Comparison of ENCODE assay signal across 33 cellular contexts in genomic region chr2:123036300-123036699, GRCh38.
DNase-seq lines count a peak whose midpoint lies in the region; ATAC-seq, FAIRE-seq and TF ChIP-seq lines count a peak whose summit lies in the region.
"Had no signal": no experiment of that assay in that cellular context is flagged by ENCODE, and none has a peak within 500 bp of the region (broad histone marks: within the 10 kb centered on the region; RNA-seq: fewer than 3 reads in every experiment).

No MANE protein-coding gene starts in this region.

- H3K27me3 ChIP-seq in spleen (replicated peaks in 1 of 7) (no peaks in the 10 kb centered on the region), psoas muscle (ENCODE audit: insufficient read depth in 3 of 3, low read length in 2 of 3) (no peaks in the 10 kb centered on the region), H7 (ENCODE audit: control insufficient read depth, insufficient read depth, low read length) (no peaks in the 10 kb centered on the region), tibial nerve (no peaks in the 10 kb centered on the region)
- H3K27me3 ChIP-seq: BE2C; BLaER1; BLaER1 treated with 17β-estradiol and CSF1 and Interleukin-3, amounts not matched to agents 10 nM and 100 nM had no signal

- H3K9me3 ChIP-seq in kidney (ENCODE audit: control insufficient read depth in 1 of 2, low read length in 2 of 2) (peaks cover 0 to 9% of the 10 kb centered on the region in 2 donors), spleen (peaks cover 0 to 45% (median 32%) of the 10 kb centered on the region in 8 donors), psoas muscle (peaks cover 6% of the 10 kb centered on the region), tibial nerve (peaks cover 0 to 21% (median 0%) of the 10 kb centered on the region in 4 donors)
- H3K9me3 ChIP-seq: A549; BE2C; BLaER1; BLaER1 treated with 17β-estradiol and CSF1 and Interleukin-3, amounts not matched to agents 10 nM and 100 nM; Caco-2 had no signal

- H3K4me1 ChIP-seq in kidney (ENCODE audit: control insufficient read depth in 1 of 2, insufficient read depth in 1 of 2, low read depth in 1 of 2, low read length in 2 of 2) (no peaks in the 10 kb centered on the region), spleen (no peaks in the 10 kb centered on the region), psoas muscle (no peaks in the 10 kb centered on the region), tibial nerve (no peaks in the 10 kb centered on the region)
- H3K4me1 ChIP-seq: A549; BE2C; BLaER1; BLaER1 treated with 17β-estradiol and CSF1 and Interleukin-3, amounts not matched to agents 10 nM and 100 nM; Caco-2 had no signal

- TF ChIP-seq POLR2A in spleen (IDR thresholded peaks at IDR 0.05), result no peak
- TF ChIP-seq POLR2A in tibial nerve (IDR thresholded peaks at IDR 0.05), result no peak

- TF ChIP-seq CTCF in kidney (IDR thresholded peaks at IDR 0.05; ENCODE audit: borderline replicate concordance, extremely low read depth, insufficient read depth) (no peak), spleen (IDR thresholded peaks at IDR 0.05 in 8 of 11, conservative IDR thresholded peaks at IDR 0.05 in 3 of 11) (no peak), psoas muscle (IDR thresholded peaks at IDR 0.05) (no peak), tibial nerve (IDR thresholded peaks at IDR 0.05) (no peak)

- H3K27ac ChIP-seq in kidney (ENCODE audit: low read depth in 2 of 2, low read length in 2 of 2), result no peak overlapping the region
- no peak overlapping the region for H3K27ac ChIP-seq in spleen
- no peak overlapping the region for H3K27ac ChIP-seq in psoas muscle
- H3K27ac ChIP-seq in tibial nerve, result no peak overlapping the region
- H3K27ac ChIP-seq: 22Rv1; A549; BLaER1; BLaER1 treated with 17β-estradiol and CSF1 and Interleukin-3, amounts not matched to agents 10 nM and 100 nM; C4-2B had no signal

- FAIRE-seq in kidney (lab: Jason Lieb, UNC), result no peak
- FAIRE-seq: A204.1, A549, D721Med had no signal

- H3K36me3 ChIP-seq in kidney (ENCODE audit: control insufficient read depth in 1 of 2, insufficient read depth in 2 of 2, low read length in 2 of 2), result no peaks in the 10 kb centered on the region
- H3K36me3 ChIP-seq in spleen, result no peaks in the 10 kb centered on the region
- no peaks in the 10 kb centered on the region for H3K36me3 ChIP-seq in psoas muscle (ENCODE audit: insufficient read depth in 1 of 2, low read depth in 1 of 2)
- no peaks in the 10 kb centered on the region for H3K36me3 ChIP-seq in H7 (replicated peaks; ENCODE audit: control insufficient read depth, insufficient read depth, low read length)
- no peaks in the 10 kb centered on the region for H3K36me3 ChIP-seq in tibial nerve
- H3K36me3 ChIP-seq: BE2C; BLaER1; BLaER1 treated with 17β-estradiol and CSF1 and Interleukin-3, amounts not matched to agents 10 nM and 100 nM had no signal

- no peak overlapping the region for H3K9ac ChIP-seq in kidney (ENCODE audit: low read length in 2 of 2)
- H3K9ac ChIP-seq: BLaER1; BLaER1 treated with 17β-estradiol and CSF1 and Interleukin-3, amounts not matched to agents 10 nM and 100 nM had no signal

- peak; percentile 52 for DNase-seq in kidney
- peak; percentile 59 for DNase-seq in posterior vena cava (ENCODE audit: low spot score)
- peak; percentile 51 for DNase-seq in spleen
- no peak for DNase-seq in psoas muscle
- no peak for DNase-seq in H7
- DNase-seq in tibial nerve (ENCODE audit: low spot score in 2 of 2), result no peak
- DNase-seq: 8988T; ACHN; AML-193; BE2C; C1 segment of cervical spinal cord; Caco-2; Calu3; CD4-positive, alpha-beta memory T cell; CD4-positive, alpha-beta T cell; CD4-positive, CD25-positive, alpha-beta regulatory T cell; CD8-positive, alpha-beta memory T cell; CD8-positive, alpha-beta T cell; COR-L47; DMS 273 treated with DMSO at 0.1 percent for 48 hours; DMS153; DMS53; DMS79; DMS79 treated with DMSO at 0.1 percent for 48 hours; DND-41; EL had no signal

- TF ChIP-seq EP300 in tibial nerve (IDR thresholded peaks at IDR 0.05), result no peak

- ATAC-seq in psoas muscle, result no peak
- ATAC-seq: A549; CD8-positive, alpha-beta T cell had no signal

- H3K4me3 ChIP-seq in kidney (ENCODE audit: low read length in 2 of 2) (no peak overlapping the region), spleen (no peak overlapping the region), psoas muscle (no peak overlapping the region), H7 (ENCODE audit: insufficient read depth, low read depth, low read length) (no peak overlapping the region), tibial nerve (no peak overlapping the region)
- H3K4me3 ChIP-seq: A549; BLaER1; BLaER1 treated with 17β-estradiol and CSF1 and Interleukin-3, amounts not matched to agents 10 nM and 100 nM had no signal

- intact Hi-C loops in kidney (cut with DNase I) (no loop called here), posterior vena cava (cut with DNase I) (no loop called here), spleen (cut with DNase I; ENCODE audit: low total_unique reads) (no loop called here), psoas muscle (cut with DNase I) (no loop called here)

Comparison
In these comparisons a context has a peak if more than half of its experiments do, and no peak if none do; other contexts are left out.
1. DNase-seq: peak in kidney (single experiment), posterior vena cava (single experiment) and spleen (single experiment); none in psoas muscle (0 of 2), H7 (single experiment) and tibial nerve (0 of 2).